Comparison of ENCODE assay signal across 32 cellular contexts in genomic region chr2:225612636-225613035, GRCh38.
"Had no signal": no experiment of that assay in that cellular context is flagged by ENCODE, and none has a peak within 500 bp of the region (broad histone marks: within the 10 kb centered on the region; RNA-seq: fewer than 3 reads in every experiment).

No MANE protein-coding gene starts in this region.

- H3K79me2 ChIP-seq: parathyroid adenoma had no signal

- H3K9me3 Mint-ChIP-seq: naive thymus-derived CD8-positive, alpha-beta T cell; nephron progenitor cell; neural progenitor cell; stimulated activated memory B cell treated with anti-CD40 and anti-IgM and Interleukin-4, amounts not matched to agents 10 μg/mL and 1 μg/mL and 100 μg/mL, for 72 hours; stimulated activated naive CD8-positive, alpha-beta T cell treated with anti-CD3 and anti-CD28 coated beads, Interleukin-15, amount 100 ng/mL, for 72 hours; type B pancreatic cell had no signal

- H3K9ac ChIP-seq: neural progenitor cell, parathyroid adenoma had no signal

- H3K27ac ChIP-seq: neural progenitor cell, ovary, parathyroid adenoma, psoas muscle, skin epidermis, spleen, suprapubic skin, testis, tibial artery, transverse colon, upper lobe of right lung, uterus had no signal

- H3K4me2 ChIP-seq: neural progenitor cell, smooth muscle cell had no signal

- H3K4me1 ChIP-seq: neural progenitor cell, parathyroid adenoma, psoas muscle, spleen, suprapubic skin, testis, tibial artery, transverse colon, upper lobe of right lung, uterus had no signal

- H2AFZ ChIP-seq: neural progenitor cell, parathyroid adenoma had no signal

- H3K4me1 Mint-ChIP-seq: naive thymus-derived CD8-positive, alpha-beta T cell; nephron progenitor cell; stimulated activated memory B cell treated with anti-CD40 and anti-IgM and Interleukin-4, amounts not matched to agents 10 μg/mL and 1 μg/mL and 100 μg/mL, for 72 hours; stimulated activated naive CD8-positive, alpha-beta T cell treated with anti-CD3 and anti-CD28 coated beads, Interleukin-15, amount 100 ng/mL, for 72 hours had no signal

- H3K9me3 ChIP-seq: ovary, psoas muscle, spleen, suprapubic skin, testis, tibial artery, transverse colon, upper lobe of right lung, uterus had no signal

- H3K4me3 Mint-ChIP-seq: naive thymus-derived CD8-positive, alpha-beta T cell; natural killer cell treated with Interleukin-12 subunit alpha and Interleukin-12 subunit beta and Interleukin-15 and Interleukin-18, amount 100 ng/mL, for 72 hours; nephron progenitor cell; neural progenitor cell; stimulated activated memory B cell treated with anti-CD40 and anti-IgM and Interleukin-4, amounts not matched to agents 10 μg/mL and 1 μg/mL and 100 μg/mL, for 72 hours; stimulated activated naive CD8-positive, alpha-beta T cell treated with anti-CD3 and anti-CD28 coated beads, Interleukin-15, amount 100 ng/mL, for 72 hours; type B pancreatic cell had no signal

- DNase-seq: naive thymus-derived CD8-positive, alpha-beta T cell; nephron progenitor cell; occipital lobe; ovary; posterior cingulate gyrus; psoas muscle; right cardiac atrium; spleen; stimulated activated CD4-positive, alpha-beta T cell treated with anti-CD3 and anti-CD28 coated beads, Interleukin-12 subunit alpha, Interleukin-12 subunit beta, amount 100 ng/mL, for 4 hours; stimulated activated CD4-positive, alpha-beta T cell treated with anti-CD3 and anti-CD28 coated beads, Interleukin-1b, Interleukin-23, amount 100 ng/mL, for 48 hours; stimulated activated CD4-positive, alpha-beta T cell treated with anti-CD3 and anti-CD28 coated beads, Interleukin-4, amount 100 ng/mL, for 1 hour; stimulated activated CD4-positive, alpha-beta T cell treated with anti-CD3 and anti-CD28 coated beads, Interleukin-4, amount 100 ng/mL, for 4 hours; stimulated activated CD8-positive, alpha-beta memory T cell treated with anti-CD3 and anti-CD28 coated beads, Interleukin-4, amount 100 ng/mL, for 48 hours; stimulated activated naive CD4-positive, alpha-beta T cell; stimulated activated naive CD8-positive, alpha-beta T cell treated with anti-CD3 and anti-CD28 coated beads, Interleukin-15, amount 100 ng/mL, for 72 hours; stimulated activated naive CD8-positive, alpha-beta T cell treated with anti-CD3 and anti-CD28 coated beads, Interleukin-15, Interleukin-2, amounts not matched to agents 100 U/mL and 50 U/mL, for 24 hours; substantia nigra; testis; tibial artery; transverse colon; upper lobe of right lung; uterus had no signal

- H3K36me3 ChIP-seq: neural progenitor cell, ovary, spleen, suprapubic skin, tibial artery, transverse colon, upper lobe of right lung, uterus had no signal

- H3K27me3 ChIP-seq: neural progenitor cell, ovary, spleen, suprapubic skin, testis, tibial artery, transverse colon, upper lobe of right lung, uterus had no signal

- H3K36me3 Mint-ChIP-seq: naive thymus-derived CD8-positive, alpha-beta T cell; natural killer cell treated with Interleukin-12 subunit alpha and Interleukin-12 subunit beta and Interleukin-15 and Interleukin-18, amount 100 ng/mL, for 72 hours; neural progenitor cell; stimulated activated memory B cell treated with anti-CD40 and anti-IgM and Interleukin-4, amounts not matched to agents 10 μg/mL and 1 μg/mL and 100 μg/mL, for 72 hours; type B pancreatic cell had no signal

- H3K27ac Mint-ChIP-seq: naive thymus-derived CD8-positive, alpha-beta T cell; natural killer cell treated with Interleukin-12 subunit alpha and Interleukin-12 subunit beta and Interleukin-15 and Interleukin-18, amount 100 ng/mL, for 72 hours; nephron progenitor cell; neural progenitor cell; progenitor cell of endocrine pancreas; stimulated activated memory B cell treated with anti-CD40 and anti-IgM and Interleukin-4, amounts not matched to agents 10 μg/mL and 1 μg/mL and 100 μg/mL, for 72 hours; stimulated activated naive CD8-positive, alpha-beta T cell treated with anti-CD3 and anti-CD28 coated beads, Interleukin-15, amount 100 ng/mL, for 72 hours; type B pancreatic cell had no signal

- H3K27me3 Mint-ChIP-seq: progenitor cell of endocrine pancreas; stimulated activated memory B cell treated with anti-CD40 and anti-IgM and Interleukin-4, amounts not matched to agents 10 μg/mL and 1 μg/mL and 100 μg/mL, for 72 hours; type B pancreatic cell had no signal

- ATAC-seq: naive thymus-derived CD8-positive, alpha-beta T cell; natural killer cell treated with Interleukin-12 subunit alpha and Interleukin-12 subunit beta and Interleukin-15 and Interleukin-18, amount 100 ng/mL, for 72 hours; psoas muscle; right cardiac atrium; sciatic nerve; stimulated activated memory B cell treated with anti-CD40 and anti-IgM and Interleukin-4, amounts not matched to agents 10 μg/mL and 1 μg/mL and 100 μg/mL, for 72 hours; stimulated activated naive CD8-positive, alpha-beta T cell treated with anti-CD3 and anti-CD28 coated beads, Interleukin-15, amount 100 ng/mL, for 72 hours; stimulated activated naive CD8-positive, alpha-beta T cell treated with anti-CD3 and anti-CD28 coated beads, Interleukin-15, Interleukin-2, amounts not matched to agents 100 U/mL and 50 U/mL, for 24 hours; upper lobe of right lung had no signal

- H3K4me3 ChIP-seq: neural progenitor cell, ovary, psoas muscle, skin epidermis, smooth muscle cell, spleen, suprapubic skin, testis, tibial artery, transverse colon, upper lobe of right lung, uterus had no signal
